ENCODE assay signal across 8 cellular contexts in genomic region chr21:41167348-41168342, GRCh38. TPM values are rescaled to one million over a fixed set of nuclear protein-coding genes. Genes with fewer than 3 reads are reported as not detected.
DNase-seq lines count a peak whose midpoint lies in the region; ATAC-seq and TF ChIP-seq lines count a peak whose summit lies in the region.

TSS of gene BACE2 (plus strand) at chr21:41168160. CDS start at chr21:41168264, 104 bp downstream.

- H2BK12ac ChIP-seq in trophoblast cell (ENCODE audit: low read length): peak within 1 kb of the TSS; percentile 53

- H2AFZ ChIP-seq in trophoblast cell (ENCODE audit: insufficient read depth, low read length, poor library complexity): peak within 1 kb of the TSS; percentile 99

- peaks cover 4% of the 10 kb centered on the region for H3K79me2 ChIP-seq in trophoblast cell (ENCODE audit: control insufficient read depth, insufficient read depth, low read length, poor library complexity)

- H4K8ac ChIP-seq in trophoblast cell (ENCODE audit: low read depth, low read length): peak within 1 kb of the TSS; percentile 76

- WGBS in heart right ventricle, 2 donors: 0 to 1% methylated on average over 77 to 111 of the region's 111 CpGs
- no CpG with 5 or more reads among the region's 111 CpGs for WGBS in trophoblast cell (ENCODE audit: extremely low coverage, insufficient coverage, insufficient read length)

- peak within 1 kb of the TSS; percentile 42 for H4K91ac ChIP-seq in trophoblast cell (ENCODE audit: low read depth, low read length)

- H3K4me1 Mint-ChIP-seq in HFFc6 (ENCODE audit: low read depth): peaks cover 11% of the 10 kb centered on the region

- TF ChIP-seq CTCF in HFFc6 (IDR thresholded peaks at IDR 0.05): peak; percentile 71
- TF ChIP-seq CTCF in Peyer's patch (IDR thresholded peaks at IDR 0.05): peak; percentile 37 to 83 (median 56)
- TF ChIP-seq CTCF in heart right ventricle (IDR thresholded peaks at IDR 0.05): peak; percentile 23 to 86 (median 66)

- H3K14ac ChIP-seq in trophoblast cell (ENCODE audit: low read length): peak within 1 kb of the TSS; percentile 45

- H3K9me3 ChIP-seq in Peyer's patch: no peaks in the 10 kb centered on the region
- H3K9me3 ChIP-seq in heart right ventricle: no peaks in the 10 kb centered on the region
- no peaks in the 10 kb centered on the region for H3K9me3 ChIP-seq in trophoblast cell (ENCODE audit: insufficient read depth, low read depth, low read length)

- H3K9ac ChIP-seq in trophoblast cell (ENCODE audit: low read length): no peak within 1 kb of the TSS

- H2BK5ac ChIP-seq in trophoblast cell (ENCODE audit: low read depth, low read length, poor library complexity): peak within 1 kb of the TSS; percentile 33

- H3K27me3 Mint-ChIP-seq in HFFc6 (ENCODE audit: insufficient read depth): peaks cover 19% of the 10 kb centered on the region

- peak; percentile 77 to 91 (median 88) for ATAC-seq in heart right ventricle

- peak within 1 kb of the TSS; percentile 93 for H3K4me2 ChIP-seq in trophoblast cell (ENCODE audit: low read length)

- no peaks in the 10 kb centered on the region for H3K9me3 Mint-ChIP-seq in HFFc6

- intact Hi-C loops in heart right ventricle (cut with DNase I): loop anchor here in 1 of 10 donors (10.0 kb wide), 1 partner anchor 257 kb away; the partner anchor contains the start of gene MX1

- H3K4me1 ChIP-seq in Peyer's patch (peaks cover 0 to 4% (median 0%) of the 10 kb centered on the region in 4 donors), heart right ventricle (peaks cover 0 to 41% (median 29%) of the 10 kb centered on the region in 9 donors), trophoblast cell (ENCODE audit: control insufficient read depth in 1 of 2, insufficient read depth in 2 of 2, low read length in 2 of 2) (peaks cover 4% of the 10 kb centered on the region in 2 experiments)

- H3K4ac ChIP-seq in trophoblast cell (ENCODE audit: low read depth, low read length): no peak within 1 kb of the TSS

- peak; percentile 40 to 65 for TF ChIP-seq POLR2A in Peyer's patch (IDR thresholded peaks at IDR 0.05)

- no peak within 1 kb of the TSS for H3K27ac Mint-ChIP-seq in HFFc6

- DNase-seq in DMS114 treated with DMSO at 0.1 percent for 48 hours (lab: John Stamatoyannopoulos, UW; ENCODE audit: unreplicated experiment) (peak; percentile 12), HFFc6 (peak; percentile 33), Peyer's patch (peak; percentile 43 to 88 (median 87)), amniotic stem cell (lab: John Stamatoyannopoulos, UW) (peak; percentile 63), heart right ventricle (peak; percentile 85 to 87), trophoblast cell (peak; percentile 70 to 84), NCI-H446 treated with DMSO at 0.1 percent for 48 hours (lab: John Stamatoyannopoulos, UW) (no peak)
- DNase-seq in effector CD8-positive, alpha-beta T cell (lab: John Stamatoyannopoulos, UW): no peak

- no peak within 1 kb of the TSS for H3K23ac ChIP-seq in trophoblast cell (ENCODE audit: low read length)

- H3K18ac ChIP-seq in trophoblast cell (ENCODE audit: low read length): peak within 1 kb of the TSS; percentile 58

- H4K12ac ChIP-seq in trophoblast cell (ENCODE audit: low read depth, low read length): no peak within 1 kb of the TSS

- no peaks in the 10 kb centered on the region for H3K36me3 Mint-ChIP-seq in HFFc6 (ENCODE audit: low read depth)

- H3K79me1 ChIP-seq in trophoblast cell (ENCODE audit: low read length): no peaks in the 10 kb centered on the region

- H3K27ac ChIP-seq in Peyer's patch: peak within 1 kb of the TSS; percentile 76 to 94 (median 87)
- H3K27ac ChIP-seq in heart right ventricle: peak within 1 kb of the TSS; percentile 84 to 97 (median 94)
- H3K27ac ChIP-seq in trophoblast cell (ENCODE audit: low read depth, low read length): no peak within 1 kb of the TSS

- H3K4me3 ChIP-seq in Peyer's patch (peak within 1 kb of the TSS; percentile 62 to 97 (median 78)), heart right ventricle (peak within 1 kb of the TSS; percentile 69 to 90 (median 87)), trophoblast cell (ENCODE audit: low read depth, low read length) (peak within 1 kb of the TSS; percentile 73)

- H3K36me3 ChIP-seq in Peyer's patch (no peaks in the 10 kb centered on the region), heart right ventricle (peaks cover 0 to 9% (median 0%) of the 10 kb centered on the region in 9 donors), trophoblast cell (ENCODE audit: control insufficient read depth in 1 of 2, insufficient read depth in 2 of 2, low read length in 2 of 2) (no peaks in the 10 kb centered on the region)

- peak within 1 kb of the TSS; percentile 81 for H3K4me3 Mint-ChIP-seq in HFFc6

- no peak within 1 kb of the TSS for H2AK5ac ChIP-seq in trophoblast cell (ENCODE audit: low read length)

- H3K27me3 ChIP-seq in Peyer's patch (no peaks in the 10 kb centered on the region), heart right ventricle (peaks cover 0 to 40% (median 0%) of the 10 kb centered on the region in 7 donors), trophoblast cell (ENCODE audit: insufficient read depth, low read length) (peaks cover 21% of the 10 kb centered on the region)

- peak within 1 kb of the TSS; percentile 49 for H2BK120ac ChIP-seq in trophoblast cell (ENCODE audit: insufficient read depth, low read length, poor library complexity)

RNA-seq across cellular contexts. Expression of gene BACE2, which starts in this region (rescaled TPM):
- 10 to 100 TPM in 1 of 6 experiments, 1 to 10 TPM in 5; 2.8 to 13.2 (median 3.8) TPM for total RNA-seq in HFFc6 (2021; fragmentation: NEBNext Ultra II Directional; extraction: Animal tissue kit (Norgen Biotek cat#: 25700))
- 10 to 100 TPM; 30.5 to 43.3 (median 36.6) TPM for total RNA-seq in Peyer's patch
- total RNA-seq in heart right ventricle: 10 to 100 TPM; 11.2 to 36.5 (median 15.1) TPM
- 10 to 100 TPM in 1 of 2 donors, 1 to 10 TPM in 1; 4.5 to 19.7 TPM for polyA plus RNA-seq in heart right ventricle
- 7.6 and 8.6 TPM in 2 replicates for polyA plus RNA-seq in trophoblast cell (2013)

Comparison
In these comparisons a context has a peak if more than half of its experiments do, and no peak if none do; other contexts are left out.
1. DNase-seq: peak in DMS114 treated with DMSO at 0.1 percent for 48 hours (single experiment), HFFc6 (single experiment), Peyer's patch (3 of 3), amniotic stem cell (single experiment), heart right ventricle (2 of 2) and trophoblast cell (2 of 2); none in effector CD8-positive, alpha-beta T cell (single experiment) and NCI-H446 treated with DMSO at 0.1 percent for 48 hours (single experiment).
2. Peak in every context shown above with its lines, with median percentiles within 50 percentile points of each other: CTCF ChIP-seq and H3K4me3 ChIP-seq.